ENCODE assay signal across 8 cellular contexts in the genomic region with DNA sequence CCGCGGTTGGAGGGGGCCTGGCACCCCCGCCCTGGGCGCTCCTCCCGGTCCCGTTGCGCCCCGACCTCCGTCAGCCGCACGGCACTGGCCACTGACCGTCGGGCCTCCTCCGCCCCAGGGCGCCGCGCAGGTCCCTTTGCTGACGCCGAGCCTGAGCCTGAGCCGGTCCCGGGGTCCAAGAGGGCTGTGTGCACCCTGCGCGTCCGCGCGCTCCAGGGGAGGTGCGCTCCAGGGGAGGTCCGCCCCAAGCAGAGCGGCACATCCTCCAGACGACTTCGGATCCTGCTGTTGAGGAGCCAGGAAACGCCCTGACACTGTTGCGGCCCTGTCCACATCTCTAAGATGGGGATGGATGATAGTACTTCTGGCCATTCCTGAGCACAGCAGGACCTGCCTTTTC. TPM values are rescaled to one million over a fixed set of nuclear protein-coding genes. Genes with fewer than 3 reads are reported as not detected.
DNase-seq lines count a peak whose midpoint lies in the region; ATAC-seq, FAIRE-seq and TF ChIP-seq lines count a peak whose summit lies in the region.
"Not testable (repeated sequence)": the region's sequence is repeated elsewhere in the genome, so short reads cannot be mapped to it uniquely, and the experiment has no call there.

No MANE protein-coding gene starts in this region.

- not testable (repeated sequence) for H3K27me3 Mint-ChIP-seq in Calu3 (ENCODE audit: unreplicated experiment); activated T-cell treated with anti-CD3 and anti-CD28 coated beads, Interleukin-2, amount 50 U/mL, for 4 hours (ENCODE audit: low read depth); naive thymus-derived CD8-positive, alpha-beta T cell; stimulated activated naive CD8-positive, alpha-beta T cell treated with anti-CD3 and anti-CD28 coated beads, Interleukin-15, amount 100 ng/mL, for 72 hours

- TF ChIP-seq RAD21 in HepG2 (CRISPR knock-in tag; IDR thresholded peaks at IDR 0.05), result not testable (repeated sequence)

- no CpG with 5 or more reads among the region's 33 CpGs for WGBS in body of pancreas, 2 donors
- no CpG with 5 or more reads among the region's 33 CpGs for WGBS in heart left ventricle, 4 donors
- WGBS in HepG2 (ENCODE audit: low lambda C conversion rate), result no CpG with 5 or more reads among the region's 33 CpGs

- FAIRE-seq in HepG2 (lab: Jason Lieb, UNC), result not testable (repeated sequence)

- not testable (repeated sequence) for H4K20me1 ChIP-seq in HepG2 (ENCODE audit: insufficient read depth, low read length)

- H3K9ac ChIP-seq in HepG2 (ENCODE audit: insufficient read depth, low read depth, low read length), result not testable (repeated sequence)

- not testable (repeated sequence) for H3K36me3 ChIP-seq in body of pancreas (replicated peaks in 1 of 2; ENCODE audit: insufficient read depth in 1 of 2, low read depth in 2 of 2); heart left ventricle; HepG2 (replicated peaks in 1 of 2; ENCODE audit: control insufficient read depth in 1 of 2, insufficient read depth in 2 of 2, low read length in 2 of 2)

- in situ Hi-C loops in HepG2 (cut with HindIII; ENCODE audit: extremely low pct_ligation_motif_present, low pct_unique_long_range_greater_than_20kb), result not testable (repeated sequence)

- CTCF ChIA-PET in Calu3 (lab: Charles Lee); HepG2 (lab: Yijun Ruan, JAX; ENCODE audit: low intra/inter-chr PET ratio, low total read pairs): not testable (repeated sequence)

- POLR2A ChIA-PET in HepG2 (lab: Yijun Ruan, JAX); naive thymus-derived CD8-positive, alpha-beta T cell (lab: Charles Lee): not testable (repeated sequence)

- H3K4me1 ChIP-seq in body of pancreas; heart left ventricle; HepG2 (ENCODE audit: insufficient read depth, low read length): not testable (repeated sequence)

- not testable (repeated sequence) for H3K4me3 ChIP-seq in body of pancreas; heart left ventricle; HepG2 (replicated peaks in 1 of 3; ENCODE audit: insufficient read depth in 1 of 3, low read depth in 2 of 3, low read length in 3 of 3)

- not testable (repeated sequence) for TF ChIP-seq POLR2A in body of pancreas (IDR thresholded peaks at IDR 0.05); heart left ventricle (IDR thresholded peaks at IDR 0.05); HepG2 (IDR thresholded peaks at IDR 0.05; ENCODE audit: insufficient read depth in 1 of 2, low read depth in 2 of 2, low read length in 2 of 2)

- H3K4me3 Mint-ChIP-seq in Calu3 (ENCODE audit: low read depth, unreplicated experiment); activated T-cell treated with anti-CD3 and anti-CD28 coated beads, Interleukin-2, amount 50 U/mL, for 4 hours; naive thymus-derived CD8-positive, alpha-beta T cell; stimulated activated naive CD8-positive, alpha-beta T cell treated with anti-CD3 and anti-CD28 coated beads, Interleukin-15, amount 100 ng/mL, for 72 hours: not testable (repeated sequence)

- H3K27me3 ChIP-seq in body of pancreas; heart left ventricle; HepG2 (ENCODE audit: control insufficient read depth in 1 of 2, insufficient read depth in 2 of 2, low read length in 2 of 2): not testable (repeated sequence)

- H3K9me3 Mint-ChIP-seq in Calu3 (ENCODE audit: low read depth, unreplicated experiment); activated T-cell treated with anti-CD3 and anti-CD28 coated beads, Interleukin-2, amount 50 U/mL, for 4 hours; naive thymus-derived CD8-positive, alpha-beta T cell; stimulated activated naive CD8-positive, alpha-beta T cell treated with anti-CD3 and anti-CD28 coated beads, Interleukin-15, amount 100 ng/mL, for 72 hours: not testable (repeated sequence)

- H2AFZ ChIP-seq in HepG2 (ENCODE audit: low read length), result not testable (repeated sequence)

- H3K4me2 ChIP-seq in HepG2 (ENCODE audit: low read depth, low read length), result not testable (repeated sequence)

- not testable (repeated sequence) for H3K27ac ChIP-seq in body of pancreas; heart left ventricle; HepG2 (ENCODE audit: extremely low read length, insufficient read depth, low read length)

- intact Hi-C loops in Calu3 (cut with micrococcal nuclease; ENCODE audit: unreplicated experiment); body of pancreas (cut with DNase I); heart left ventricle (cut with DNase I); HepG2 (cut with micrococcal nuclease; ENCODE audit: unreplicated experiment): not testable (repeated sequence)

- not testable (repeated sequence) for H3K9me3 ChIP-seq in body of pancreas; heart left ventricle; HepG2 (ENCODE audit: low read length)

- H3K4me1 Mint-ChIP-seq in Calu3 (ENCODE audit: low read depth, unreplicated experiment); activated T-cell treated with anti-CD3 and anti-CD28 coated beads, Interleukin-2, amount 50 U/mL, for 4 hours (ENCODE audit: low read depth); naive thymus-derived CD8-positive, alpha-beta T cell; stimulated activated naive CD8-positive, alpha-beta T cell treated with anti-CD3 and anti-CD28 coated beads, Interleukin-15, amount 100 ng/mL, for 72 hours: not testable (repeated sequence)

- BruUV-seq in Calu3 (replicated peaks; lab: Mats Ljungman, UMichigan), result TSS peak; percentile 51
- BruUV-seq in HepG2 (replicated peaks; lab: Mats Ljungman, UMichigan), result not testable (repeated sequence)

- ATAC-seq in SK-N-SH treated with all-trans-retinoic acid at 6 μM for 48 hours (peak; percentile 45), body of pancreas (peak; percentile 17), heart left ventricle (peak in 3 of 4 donors; percentile 3 to 21 (median 5)), HepG2 (peak; percentile 54)
- peak; percentile 66 to 78 for ATAC-seq in activated T-cell treated with anti-CD3 and anti-CD28 coated beads, Interleukin-2, amount 50 U/mL, for 4 hours
- ATAC-seq in naive thymus-derived CD8-positive, alpha-beta T cell, result peak; percentile 61 to 71
- ATAC-seq in stimulated activated naive CD8-positive, alpha-beta T cell treated with anti-CD3 and anti-CD28 coated beads, Interleukin-15, amount 100 ng/mL, for 72 hours, result peak; percentile 77

- H3K27ac Mint-ChIP-seq in Calu3 (ENCODE audit: unreplicated experiment); naive thymus-derived CD8-positive, alpha-beta T cell; stimulated activated naive CD8-positive, alpha-beta T cell treated with anti-CD3 and anti-CD28 coated beads, Interleukin-15, amount 100 ng/mL, for 72 hours: not testable (repeated sequence)

- not testable (repeated sequence) for H3K36me3 Mint-ChIP-seq in Calu3 (ENCODE audit: insufficient read depth, unreplicated experiment); activated T-cell treated with anti-CD3 and anti-CD28 coated beads, Interleukin-2, amount 50 U/mL, for 4 hours (ENCODE audit: insufficient read depth); naive thymus-derived CD8-positive, alpha-beta T cell

- not testable (repeated sequence) for H3K79me2 ChIP-seq in HepG2 (ENCODE audit: insufficient read depth, low read length)

- TF ChIP-seq CTCF in Calu3 (IDR thresholded peaks at IDR 0.05; ENCODE audit: unreplicated experiment); body of pancreas (IDR thresholded peaks at IDR 0.05); heart left ventricle (IDR thresholded peaks at IDR 0.05); HepG2 (CRISPR knock-in tag; IDR thresholded peaks at IDR 0.05): not testable (repeated sequence)

- DNase-seq in Calu3; activated T-cell treated with anti-CD3 and anti-CD28 coated beads, Interleukin-2, amount 50 U/mL, for 4 hours; body of pancreas; heart left ventricle; HepG2 (ENCODE audit: low spot score); naive thymus-derived CD8-positive, alpha-beta T cell; stimulated activated naive CD8-positive, alpha-beta T cell treated with anti-CD3 and anti-CD28 coated beads, Interleukin-15, amount 100 ng/mL, for 72 hours: not testable (repeated sequence)

- TF ChIP-seq EP300 in HepG2 (IDR thresholded peaks at IDR 0.05; ENCODE audit: low read depth in 2 of 2, low read length in 2 of 2); HepG2 (CRISPR knock-in tag; IDR thresholded peaks at IDR 0.05; ENCODE audit: borderline replicate concordance): not testable (repeated sequence)

RNA-seq across cellular contexts. Expression of gene SULT1A4, which starts 7.2 kb away (rescaled TPM):
- total RNA-seq in Calu3 (2022) (4.2 and 6.9 TPM in 2 replicates), body of pancreas (1 to 10 TPM; 1.8 to 6.3 TPM), heart left ventricle (10 to 100 TPM in 2 of 9 donors, 1 to 10 TPM in 7; 2.1 to 17.3 (median 6.5) TPM), HepG2 (2016; rRNA removed; fragmentation: Illumina TruSeq; extraction: Trizol) (151 and 181 TPM in 2 replicates)
- total RNA-seq in activated T-cell treated with anti-CD3 and anti-CD28 coated beads, Interleukin-2, amount 50 U/mL, for 4 hours, result 1 to 10 TPM in 2 of 3 donors, under 1 TPM in 1; 0.57 to 1.6 (median 1.3) TPM
- polyA plus RNA-seq in heart left ventricle (10 to 100 TPM; 12.9 to 19.2 TPM), HepG2 (2011; rRNA removed) (25.4 and 27.3 TPM in 2 replicates)
- total RNA-seq in HepG2 (2016; cell fraction: cytosol; rRNA removed; fragmentation: Illumina TruSeq; extraction: Trizol; ENCODE audit: low read depth), result 24.6 and 32.8 TPM in 2 replicates
- total RNA-seq in HepG2 (2016; cell fraction: insoluble cytoplasmic fraction; rRNA removed; fragmentation: Illumina TruSeq; extraction: Trizol), result 145 and 171 TPM in 2 replicates
- total RNA-seq in HepG2 (2016; cell fraction: membrane; rRNA removed; fragmentation: Illumina TruSeq; extraction: Trizol), result 46.2 and 50.3 TPM in 2 replicates
- total RNA-seq in HepG2 (2016; cell fraction: nucleus; rRNA removed; fragmentation: Illumina TruSeq; extraction: Trizol), result 57.3 and 58.3 TPM in 2 replicates
- polyA plus RNA-seq in HepG2 (2011; cell fraction: cytosol; rRNA removed), result 11.0 and 13.3 TPM in 2 replicates
- polyA plus RNA-seq in HepG2 (2011; cell fraction: nucleus; rRNA removed), result 11.2 and 14.8 TPM in 2 replicates
- 70.0 and 99.9 TPM in 2 replicates for polyA plus RNA-seq in HepG2 (2012)
- polyA plus RNA-seq in HepG2 (2016; cell fraction: cytosol; fragmentation: Illumina TruSeq; extraction: Trizol; ENCODE audit: low read depth), result 53.5 and 60.0 TPM in 2 replicates
- 158 and 170 TPM in 2 replicates for polyA plus RNA-seq in HepG2 (2016; cell fraction: insoluble cytoplasmic fraction; fragmentation: Illumina TruSeq; extraction: Trizol; ENCODE audit: low read depth)
- 57.6 and 58.0 TPM in 2 replicates for polyA plus RNA-seq in HepG2 (2016; cell fraction: membrane; fragmentation: Illumina TruSeq; extraction: Trizol; ENCODE audit: low read depth)
- 110 and 113 TPM in 2 replicates for polyA plus RNA-seq in HepG2 (2016; cell fraction: nucleus; fragmentation: Illumina TruSeq; extraction: Trizol; ENCODE audit: insufficient read depth, low read depth)
- polyA minus RNA-seq in HepG2 (2011; rRNA and poly(A)+ RNA removed; ENCODE audit: low replicate concordance), result 4.4 and 11.2 TPM in 2 replicates
- polyA minus RNA-seq in HepG2 (2011; cell fraction: cytosol; rRNA and poly(A)+ RNA removed), result 6.0 and 6.6 TPM in 2 replicates
- polyA minus RNA-seq in HepG2 (2011; cell fraction: nucleus; rRNA and poly(A)+ RNA removed), result 2.8 and 3.6 TPM in 2 replicates
- total RNA-seq in naive thymus-derived CD8-positive, alpha-beta T cell, result 1 to 10 TPM; 1.8 to 2.0 TPM
- under 1 TPM in 1 of 3 donors, not detected in 2; 0.82 TPM for polyA plus RNA-seq in naive thymus-derived CD8-positive, alpha-beta T cell

RNA-seq across cellular contexts. Expression of gene SLX1B, which starts 12.6 kb away (rescaled TPM):
- 94.2 and 99.7 TPM in 2 replicates for total RNA-seq in Calu3 (2022)
- 10 to 100 TPM; 36.1 to 55.8 (median 49.0) TPM for total RNA-seq in activated T-cell treated with anti-CD3 and anti-CD28 coated beads, Interleukin-2, amount 50 U/mL, for 4 hours
- 10 to 100 TPM; 20.8 to 52.7 TPM for total RNA-seq in body of pancreas
- total RNA-seq in heart left ventricle, result 10 to 100 TPM in 8 of 9 donors, 1 to 10 TPM in 1; 4.6 to 24.5 (median 14.4) TPM
- polyA plus RNA-seq in heart left ventricle, result 10 to 100 TPM; 11.8 to 41.4 TPM
- total RNA-seq in HepG2 (2016; rRNA removed; fragmentation: Illumina TruSeq; extraction: Trizol), result 53.1 and 70.0 TPM in 2 replicates
- 9.9 and 10.5 TPM in 2 replicates for total RNA-seq in HepG2 (2016; cell fraction: cytosol; rRNA removed; fragmentation: Illumina TruSeq; extraction: Trizol; ENCODE audit: low read depth)
- 46.2 and 74.3 TPM in 2 replicates for total RNA-seq in HepG2 (2016; cell fraction: insoluble cytoplasmic fraction; rRNA removed; fragmentation: Illumina TruSeq; extraction: Trizol)
- total RNA-seq in HepG2 (2016; cell fraction: membrane; rRNA removed; fragmentation: Illumina TruSeq; extraction: Trizol), result 7.1 and 8.6 TPM in 2 replicates
- 44.6 and 49.3 TPM in 2 replicates for total RNA-seq in HepG2 (2016; cell fraction: nucleus; rRNA removed; fragmentation: Illumina TruSeq; extraction: Trizol)
- 15.9 and 27.6 TPM in 2 replicates for polyA plus RNA-seq in HepG2 (2011; rRNA removed)
- 10.6 and 22.8 TPM in 2 replicates for polyA plus RNA-seq in HepG2 (2011; cell fraction: cytosol; rRNA removed)
- 60.6 and 74.5 TPM in 2 replicates for polyA plus RNA-seq in HepG2 (2011; cell fraction: nucleus; rRNA removed)
- polyA plus RNA-seq in HepG2 (2012), result 16.2 TPM in 1 of 2 replicates, not detected in the other
- 4.8 and 9.8 TPM in 2 replicates for polyA plus RNA-seq in HepG2 (2016; cell fraction: cytosol; fragmentation: Illumina TruSeq; extraction: Trizol; ENCODE audit: low read depth)
- 57.4 and 59.8 TPM in 2 replicates for polyA plus RNA-seq in HepG2 (2016; cell fraction: insoluble cytoplasmic fraction; fragmentation: Illumina TruSeq; extraction: Trizol; ENCODE audit: low read depth)
- 7.1 and 10.8 TPM in 2 replicates for polyA plus RNA-seq in HepG2 (2016; cell fraction: membrane; fragmentation: Illumina TruSeq; extraction: Trizol; ENCODE audit: low read depth)
- polyA plus RNA-seq in HepG2 (2016; cell fraction: nucleus; fragmentation: Illumina TruSeq; extraction: Trizol; ENCODE audit: insufficient read depth, low read depth), result 80.0 and 83.0 TPM in 2 replicates
- 14.5 and 33.4 TPM in 2 replicates for polyA minus RNA-seq in HepG2 (2011; rRNA and poly(A)+ RNA removed; ENCODE audit: low replicate concordance)
- polyA minus RNA-seq in HepG2 (2011; cell fraction: cytosol; rRNA and poly(A)+ RNA removed), result 9.5 and 11.0 TPM in 2 replicates
- polyA minus RNA-seq in HepG2 (2011; cell fraction: nucleus; rRNA and poly(A)+ RNA removed), result 6.7 and 8.5 TPM in 2 replicates
- total RNA-seq in naive thymus-derived CD8-positive, alpha-beta T cell, result 10 to 100 TPM; 36.1 to 47.8 TPM
- polyA plus RNA-seq in naive thymus-derived CD8-positive, alpha-beta T cell, result 1 to 10 TPM; 3.6 to 9.4 (median 7.8) TPM

RNA-seq across cellular contexts. Expression of gene BOLA2, which starts 12.8 kb away (rescaled TPM):
- 11.6 and 13.5 TPM in 2 replicates for total RNA-seq in Calu3 (2022)
- 10 to 100 TPM; 12.4 to 15.4 (median 13.4) TPM for total RNA-seq in activated T-cell treated with anti-CD3 and anti-CD28 coated beads, Interleukin-2, amount 50 U/mL, for 4 hours
- total RNA-seq in body of pancreas, result 10 to 100 TPM in 1 of 2 donors, 1 to 10 TPM in 1; 5.2 to 16.2 TPM
- total RNA-seq in heart left ventricle, result 1 to 10 TPM; 2.2 to 6.4 (median 4.5) TPM
- 10 to 100 TPM; 15.2 to 16.3 TPM for polyA plus RNA-seq in heart left ventricle
- total RNA-seq in HepG2 (2016; rRNA removed; fragmentation: Illumina TruSeq; extraction: Trizol), result 15.3 and 17.1 TPM in 2 replicates
- total RNA-seq in HepG2 (2016; cell fraction: cytosol; rRNA removed; fragmentation: Illumina TruSeq; extraction: Trizol; ENCODE audit: low read depth), result 24.6 and 40.7 TPM in 2 replicates
- 15.5 and 20.5 TPM in 2 replicates for total RNA-seq in HepG2 (2016; cell fraction: insoluble cytoplasmic fraction; rRNA removed; fragmentation: Illumina TruSeq; extraction: Trizol)
- 17.3 and 26.8 TPM in 2 replicates for total RNA-seq in HepG2 (2016; cell fraction: membrane; rRNA removed; fragmentation: Illumina TruSeq; extraction: Trizol)
- total RNA-seq in HepG2 (2016; cell fraction: nucleus; rRNA removed; fragmentation: Illumina TruSeq; extraction: Trizol), result 8.6 and 11.0 TPM in 2 replicates
- polyA plus RNA-seq in HepG2 (2011; rRNA removed), result 6.5 and 18.4 TPM in 2 replicates
- 24.3 and 39.8 TPM in 2 replicates for polyA plus RNA-seq in HepG2 (2011; cell fraction: cytosol; rRNA removed)
- 19.8 and 21.3 TPM in 2 replicates for polyA plus RNA-seq in HepG2 (2011; cell fraction: nucleus; rRNA removed)
- polyA plus RNA-seq in HepG2 (2012), result 13.5 and 21.3 TPM in 2 replicates
- 42.7 and 60.0 TPM in 2 replicates for polyA plus RNA-seq in HepG2 (2016; cell fraction: cytosol; fragmentation: Illumina TruSeq; extraction: Trizol; ENCODE audit: low read depth)
- polyA plus RNA-seq in HepG2 (2016; cell fraction: insoluble cytoplasmic fraction; fragmentation: Illumina TruSeq; extraction: Trizol; ENCODE audit: low read depth), result 24.2 and 37.7 TPM in 2 replicates
- polyA plus RNA-seq in HepG2 (2016; cell fraction: membrane; fragmentation: Illumina TruSeq; extraction: Trizol; ENCODE audit: low read depth), result 26.7 and 34.3 TPM in 2 replicates
- polyA plus RNA-seq in HepG2 (2016; cell fraction: nucleus; fragmentation: Illumina TruSeq; extraction: Trizol; ENCODE audit: insufficient read depth, low read depth), result 15.0 and 17.4 TPM in 2 replicates
- polyA minus RNA-seq in HepG2 (2011; rRNA and poly(A)+ RNA removed; ENCODE audit: low replicate concordance), result 10.2 and 16.7 TPM in 2 replicates
- polyA minus RNA-seq in HepG2 (2011; cell fraction: cytosol; rRNA and poly(A)+ RNA removed), result 3.3 and 4.4 TPM in 2 replicates
- polyA minus RNA-seq in HepG2 (2011; cell fraction: nucleus; rRNA and poly(A)+ RNA removed), result 17.5 and 23.7 TPM in 2 replicates
- total RNA-seq in naive thymus-derived CD8-positive, alpha-beta T cell, result 1 to 10 TPM; 7.5 to 9.5 TPM
- 10 to 100 TPM in 2 of 3 donors, 1 to 10 TPM in 1; 8.1 to 34.0 (median 33.3) TPM for polyA plus RNA-seq in naive thymus-derived CD8-positive, alpha-beta T cell

RNA-seq across cellular contexts. Expression of gene NPIPB12, which starts 39.3 kb away (rescaled TPM):
- total RNA-seq in Calu3 (2022) (78.5 and 86.4 TPM in 2 replicates), body of pancreas (10 to 100 TPM; 16.5 to 47.2 TPM), heart left ventricle (10 to 100 TPM in 7 of 9 donors, 1 to 10 TPM in 2; 4.6 to 59.6 (median 14.1) TPM), HepG2 (2016; rRNA removed; fragmentation: Illumina TruSeq; extraction: Trizol) (10.8 and 12.4 TPM in 2 replicates)
- 10 to 100 TPM; 38.6 to 55.5 (median 51.8) TPM for total RNA-seq in activated T-cell treated with anti-CD3 and anti-CD28 coated beads, Interleukin-2, amount 50 U/mL, for 4 hours
- polyA plus RNA-seq in heart left ventricle (10 to 100 TPM in 1 of 2 donors, 1 to 10 TPM in 1; 9.0 to 41.9 TPM), HepG2 (2011; rRNA removed) (21.3 and 28.7 TPM in 2 replicates)
- 6.9 and 8.2 TPM in 2 replicates for total RNA-seq in HepG2 (2016; cell fraction: cytosol; rRNA removed; fragmentation: Illumina TruSeq; extraction: Trizol; ENCODE audit: low read depth)
- 8.2 and 10.8 TPM in 2 replicates for total RNA-seq in HepG2 (2016; cell fraction: insoluble cytoplasmic fraction; rRNA removed; fragmentation: Illumina TruSeq; extraction: Trizol)
- total RNA-seq in HepG2 (2016; cell fraction: membrane; rRNA removed; fragmentation: Illumina TruSeq; extraction: Trizol), result 6.1 and 9.4 TPM in 2 replicates
- 30.3 and 43.1 TPM in 2 replicates for total RNA-seq in HepG2 (2016; cell fraction: nucleus; rRNA removed; fragmentation: Illumina TruSeq; extraction: Trizol)
- polyA plus RNA-seq in HepG2 (2011; cell fraction: cytosol; rRNA removed), result 2.8 and 5.8 TPM in 2 replicates
- polyA plus RNA-seq in HepG2 (2011; cell fraction: nucleus; rRNA removed), result 101 and 105 TPM in 2 replicates
- polyA plus RNA-seq in HepG2 (2012), result 55.6 and 56.3 TPM in 2 replicates
- 5.9 and 9.4 TPM in 2 replicates for polyA plus RNA-seq in HepG2 (2016; cell fraction: cytosol; fragmentation: Illumina TruSeq; extraction: Trizol; ENCODE audit: low read depth)
- 18.9 and 24.4 TPM in 2 replicates for polyA plus RNA-seq in HepG2 (2016; cell fraction: insoluble cytoplasmic fraction; fragmentation: Illumina TruSeq; extraction: Trizol; ENCODE audit: low read depth)
- 10.1 and 12.9 TPM in 2 replicates for polyA plus RNA-seq in HepG2 (2016; cell fraction: membrane; fragmentation: Illumina TruSeq; extraction: Trizol; ENCODE audit: low read depth)
- 289 and 371 TPM in 2 replicates for polyA plus RNA-seq in HepG2 (2016; cell fraction: nucleus; fragmentation: Illumina TruSeq; extraction: Trizol; ENCODE audit: insufficient read depth, low read depth)
- polyA minus RNA-seq in HepG2 (2011; rRNA and poly(A)+ RNA removed; ENCODE audit: low replicate concordance), result 20.9 and 40.1 TPM in 2 replicates
- polyA minus RNA-seq in HepG2 (2011; cell fraction: cytosol; rRNA and poly(A)+ RNA removed), result 6.9 and 13.2 TPM in 2 replicates
- 141 and 143 TPM in 2 replicates for polyA minus RNA-seq in HepG2 (2011; cell fraction: nucleus; rRNA and poly(A)+ RNA removed)
- 100 to 1,000 TPM; 139 to 160 TPM for total RNA-seq in naive thymus-derived CD8-positive, alpha-beta T cell
- 1 to 10 TPM; 1.9 to 5.0 (median 2.5) TPM for polyA plus RNA-seq in naive thymus-derived CD8-positive, alpha-beta T cell

Comparison
In these comparisons a context has a peak if more than half of its experiments do, and no peak if none do; other contexts are left out.
1. ATAC-seq: peak in every context shown above with its lines; median percentile 77 in stimulated activated naive CD8-positive, alpha-beta T cell treated with anti-CD3 and anti-CD28 coated beads, Interleukin-15, amount 100 ng/mL, for 72 hours; 72 in activated T-cell treated with anti-CD3 and anti-CD28 coated beads, Interleukin-2, amount 50 U/mL, for 4 hours; 66 in naive thymus-derived CD8-positive, alpha-beta T cell; 54 in HepG2; 45 in SK-N-SH treated with all-trans-retinoic acid at 6 μM for 48 hours; 17 in body of pancreas; 5 in heart left ventricle.